In the genomic region with DNA sequence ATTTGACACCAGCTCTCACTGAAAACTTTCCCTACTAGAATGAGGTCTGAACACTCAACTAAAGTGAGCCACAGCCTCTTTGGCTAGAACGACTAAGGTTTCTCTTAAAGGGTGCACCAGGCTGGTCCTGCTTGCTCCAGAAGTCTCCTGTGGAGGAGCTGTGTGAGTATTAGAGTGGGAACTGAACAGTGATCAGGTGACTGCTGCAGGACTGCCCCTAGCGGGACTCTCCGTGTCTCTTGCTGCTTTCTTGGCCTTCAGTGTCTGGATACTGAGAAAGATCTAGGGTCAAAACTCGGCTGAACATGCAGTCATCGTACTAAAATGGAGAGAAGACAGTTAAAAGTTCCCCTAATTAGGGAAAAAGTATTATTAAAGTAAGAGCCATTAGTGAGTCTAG, we compare ENCODE assay signal across 14 cellular contexts. TPM values are rescaled to one million over a fixed set of nuclear protein-coding genes. Genes with fewer than 3 reads are reported as not detected.
A peak's percentile ranks its signal among the peaks of the same experiment; 100 is the strongest.
DNase-seq lines count a peak whose midpoint lies in the region; ATAC-seq and TF ChIP-seq lines count a peak whose summit lies in the region.
"Had no signal": no experiment of that assay in that cellular context is flagged by ENCODE, and none has a peak within 500 bp of the region (broad histone marks: within the 10 kb centered on the region; RNA-seq: fewer than 3 reads in every experiment).

No MANE protein-coding gene starts in this region.

- no peak overlapping the region for H3K4me3 Mint-ChIP-seq in CD4-positive, alpha-beta T cell
- no peak overlapping the region for H3K4me3 Mint-ChIP-seq in nephron progenitor cell
- H3K4me3 Mint-ChIP-seq: activated naive CD8-positive, alpha-beta T cell treated with anti-CD3 and anti-CD28 coated beads, Interleukin-2, amount 10 ng/mL, durations not matched to agents 7 days and 5 days had no signal

- no peak for DNase-seq in CD4-positive, alpha-beta T cell
- DNase-seq in HCEC 1CT (peak; percentile 29), fibroblast of mammary gland (ENCODE audit: low read depth) (peak; percentile 33), nephron progenitor cell (peak; percentile 13), AG20443 (ENCODE audit: low spot score) (no peak), ecto neural progenitor cell (ENCODE audit: low spot score) (no peak)
- DNase-seq in effector CD4-positive, alpha-beta T cell, result no peak
- DNase-seq: activated CD8-positive, alpha-beta memory T cell treated with anti-CD3 and anti-CD28 coated beads for 24 hours; activated naive CD8-positive, alpha-beta T cell treated with anti-CD3 and anti-CD28 coated beads, Interleukin-2, amount 10 ng/mL, durations not matched to agents 7 days and 5 days; DMS153; NCI-H1092 treated with DMSO at 0.1 percent for 48 hours; NCI-H69; posterior cingulate gyrus had no signal

- no peaks in the 10 kb centered on the region for H3K27me3 ChIP-seq in CD4-positive, alpha-beta T cell (ENCODE audit: control insufficient read depth, insufficient read depth, low read length)

- peak overlapping the region; percentile 10 for H3K27ac Mint-ChIP-seq in CD4-positive, alpha-beta T cell
- peak overlapping the region; percentile 23 for H3K27ac Mint-ChIP-seq in nephron progenitor cell
- H3K27ac Mint-ChIP-seq: activated naive CD8-positive, alpha-beta T cell treated with anti-CD3 and anti-CD28 coated beads, Interleukin-2, amount 10 ng/mL, durations not matched to agents 7 days and 5 days had no signal

- CTCF ChIA-PET in CD4-positive, alpha-beta T cell (lab: Charles Lee), result no interaction called here

- H3K4me3 ChIP-seq in fibroblast of mammary gland (ENCODE audit: control insufficient read depth, low read depth, low read length), result no peak overlapping the region

- peaks cover 61% of the 10 kb centered on the region for H3K36me3 Mint-ChIP-seq in CD4-positive, alpha-beta T cell (ENCODE audit: low read depth)
- H3K36me3 Mint-ChIP-seq in nephron progenitor cell (ENCODE audit: low read depth), result peaks cover 30% of the 10 kb centered on the region

- TF ChIP-seq CTCF in CD4-positive, alpha-beta T cell (IDR thresholded peaks at IDR 0.05), result no peak
- peak; percentile 14 for TF ChIP-seq CTCF in fibroblast of mammary gland (conservative IDR thresholded peaks at IDR 0.05; ENCODE audit: control insufficient read depth, insufficient read depth, low read depth, low read length)
- TF ChIP-seq CTCF in nephron progenitor cell (IDR thresholded peaks at IDR 0.05), result no peak

- intact Hi-C loops in CD4-positive, alpha-beta T cell (cut with DNase I, micrococcal nuclease), result no loop called here

- H3K4me1 Mint-ChIP-seq in CD4-positive, alpha-beta T cell (ENCODE audit: low read depth), result peaks cover 5% of the 10 kb centered on the region
- H3K4me1 Mint-ChIP-seq in nephron progenitor cell, result peaks cover 32% of the 10 kb centered on the region

- H3K27ac ChIP-seq in CD4-positive, alpha-beta T cell (ENCODE audit: low read depth, low read length), result no peak overlapping the region

- H3K9me3 ChIP-seq in CD4-positive, alpha-beta T cell (ENCODE audit: control insufficient read depth, low read length), result no peaks in the 10 kb centered on the region

- ATAC-seq in CD4-positive, alpha-beta T cell (ENCODE audit: poor library complexity), result no peak
- no peak for ATAC-seq in GM19328 (IDR thresholded peaks at IDR 0.05; ENCODE audit: unreplicated experiment)

- no peaks in the 10 kb centered on the region for H3K27me3 Mint-ChIP-seq in CD4-positive, alpha-beta T cell
- peaks cover 6% of the 10 kb centered on the region for H3K27me3 Mint-ChIP-seq in nephron progenitor cell (ENCODE audit: low read depth, poor library complexity)
- H3K27me3 Mint-ChIP-seq: activated naive CD8-positive, alpha-beta T cell treated with anti-CD3 and anti-CD28 coated beads, Interleukin-2, amount 10 ng/mL, durations not matched to agents 7 days and 5 days had no signal

- no peaks in the 10 kb centered on the region for H3K9me3 Mint-ChIP-seq in CD4-positive, alpha-beta T cell
- H3K9me3 Mint-ChIP-seq in nephron progenitor cell, result no peaks in the 10 kb centered on the region
- H3K9me3 Mint-ChIP-seq: activated naive CD8-positive, alpha-beta T cell treated with anti-CD3 and anti-CD28 coated beads, Interleukin-2, amount 10 ng/mL, durations not matched to agents 7 days and 5 days had no signal

- POLR2A ChIA-PET in CD4-positive, alpha-beta T cell (lab: Charles Lee), result no interaction called here

RNA-seq across cellular contexts. Expression of gene FAM118A, which starts 34.6 kb away (rescaled TPM):
- 100 to 1,000 TPM; 159 to 161 TPM for total RNA-seq in CD4-positive, alpha-beta T cell

RNA-seq across cellular contexts. Expression of gene UPK3A, which starts 59.6 kb away (rescaled TPM):
- total RNA-seq in CD4-positive, alpha-beta T cell, result not detected
- total RNA-seq: activated naive CD8-positive, alpha-beta T cell treated with anti-CD3 and anti-CD28 coated beads, Interleukin-2, amount 10 ng/mL, durations not matched to agents 7 days and 5 days had no signal

Comparison
In these comparisons a context has a peak if more than half of its experiments do, and no peak if none do; other contexts are left out.
1. DNase-seq: peak in HCEC 1CT (single experiment), fibroblast of mammary gland (single experiment) and nephron progenitor cell (single experiment); none in CD4-positive, alpha-beta T cell (0 of 10), AG20443 (single experiment), ecto neural progenitor cell (single experiment) and effector CD4-positive, alpha-beta T cell (single experiment).